ENCODE assay signal across 37 cellular contexts in genomic region chr16:53980675-53981074, GRCh38.
"Had no signal": no experiment of that assay in that cellular context is flagged by ENCODE, and none has a peak within 500 bp of the region (broad histone marks: within the 10 kb centered on the region; RNA-seq: fewer than 3 reads in every experiment).

No MANE protein-coding gene starts in this region.

- H3K27ac ChIP-seq: adrenal gland, ascending aorta, cardiac muscle cell, VCaP had no signal

- H3K9me3 Mint-ChIP-seq: activated B cell treated with CpG ODN at 0.5 μM for 24 hours; activated CD4-positive, alpha-beta memory T cell treated with anti-CD3 and anti-CD28 coated beads for 36 hours; activated CD4-positive, alpha-beta T cell treated with anti-CD3 and anti-CD28 coated beads, Interleukin-2, amount 10 ng/mL, durations not matched to agents 24 days and 14 days; activated CD8-positive, alpha-beta T cell treated with anti-CD3 and anti-CD28 coated beads for 36 hours; activated naive CD4-positive, alpha-beta T cell treated with anti-CD3 and anti-CD28 coated beads for 36 hours; activated naive CD4-positive, alpha-beta T cell treated with anti-CD3 and anti-CD28 coated beads, Interleukin-2, amount 50 U/mL, for 72 hours; activated naive CD8-positive, alpha-beta T cell treated with anti-CD3 and anti-CD28 coated beads for 36 hours; activated T-cell treated with anti-CD3 and anti-CD28 coated beads, Interleukin-2, amount 50 U/mL, for 4 hours; activated T-cell treated with anti-CD3 and anti-CD28 coated beads, Interleukin-2, amount 50 U/mL, for 72 hours; activated T-helper 1 cell treated with anti-CD3 and anti-CD28 coated beads, Interleukin-12 subunit alpha, Interleukin-12 subunit beta, Interleukin-2, Interleukin-4 antibody, amounts not matched to agents 30 ng/mL and 10 ng/mL and 1 ng/mL, durations not matched to agents 14 hours and 24 hours and 36 hours; activated T-helper 17 cell treated with anti-CD3 and anti-CD28 coated beads, Interleukin-2, amount 50 U/mL, for 72 hours; brain; central memory CD8-positive, alpha-beta T cell; T-helper 1 cell treated with Interleukin-12 subunit alpha and Interleukin-12 subunit beta and Interleukin-4 antibody, amounts not matched to agents 30 μg/mL and 1 μg/mL, for 36 hours; T-helper 2 cell treated with Interferon-gamma antibody and Interleukin-4, amounts not matched to agents 5 μg/mL and 100 μg/mL, for 36 hours had no signal

- H3K27ac Mint-ChIP-seq: activated B cell treated with CpG ODN at 0.5 μM for 24 hours; activated CD4-positive, alpha-beta memory T cell treated with anti-CD3 and anti-CD28 coated beads for 36 hours; activated CD4-positive, alpha-beta T cell treated with anti-CD3 and anti-CD28 coated beads, Interleukin-2, amount 10 ng/mL, durations not matched to agents 24 days and 14 days; activated CD8-positive, alpha-beta T cell treated with anti-CD3 and anti-CD28 coated beads for 36 hours; activated naive CD4-positive, alpha-beta T cell treated with anti-CD3 and anti-CD28 coated beads for 36 hours; activated naive CD4-positive, alpha-beta T cell treated with anti-CD3 and anti-CD28 coated beads, Interleukin-2, amount 50 U/mL, for 72 hours; activated naive CD8-positive, alpha-beta T cell treated with anti-CD3 and anti-CD28 coated beads for 36 hours; activated T-cell treated with anti-CD3 and anti-CD28 coated beads, Interleukin-2, amount 50 U/mL, for 72 hours; activated T-helper 1 cell treated with anti-CD3 and anti-CD28 coated beads, Interleukin-12 subunit alpha, Interleukin-12 subunit beta, Interleukin-2, Interleukin-4 antibody, amounts not matched to agents 30 ng/mL and 10 ng/mL and 1 ng/mL, durations not matched to agents 14 hours and 24 hours and 36 hours; activated T-helper 17 cell treated with anti-CD3 and anti-CD28 coated beads, Interleukin-2, amount 50 U/mL, for 72 hours; brain; T-helper 1 cell treated with Interleukin-12 subunit alpha and Interleukin-12 subunit beta and Interleukin-4 antibody, amounts not matched to agents 30 μg/mL and 1 μg/mL, for 36 hours; T-helper 2 cell treated with Interferon-gamma antibody and Interleukin-4, amounts not matched to agents 5 μg/mL and 100 μg/mL, for 36 hours had no signal

- ATAC-seq: activated CD8-positive, alpha-beta T cell treated with anti-CD3 and anti-CD28 coated beads for 36 hours; activated naive CD4-positive, alpha-beta T cell treated with anti-CD3 and anti-CD28 coated beads, Interleukin-2, amount 50 U/mL, for 72 hours; activated T-cell treated with anti-CD3 and anti-CD28 coated beads, Interleukin-2, amount 50 U/mL, for 4 hours; activated T-cell treated with anti-CD3 and anti-CD28 coated beads, Interleukin-2, amount 50 U/mL, for 72 hours; activated T-helper 17 cell treated with anti-CD3 and anti-CD28 coated beads, Interleukin-2, amount 50 U/mL, for 72 hours had no signal

- H3K4me3 Mint-ChIP-seq: activated B cell treated with CpG ODN at 0.5 μM for 24 hours; activated CD4-positive, alpha-beta memory T cell treated with anti-CD3 and anti-CD28 coated beads for 36 hours; activated CD4-positive, alpha-beta T cell treated with anti-CD3 and anti-CD28 coated beads, Interleukin-2, amount 10 ng/mL, durations not matched to agents 24 days and 14 days; activated CD8-positive, alpha-beta T cell treated with anti-CD3 and anti-CD28 coated beads for 36 hours; activated naive CD4-positive, alpha-beta T cell treated with anti-CD3 and anti-CD28 coated beads for 36 hours; activated naive CD8-positive, alpha-beta T cell treated with anti-CD3 and anti-CD28 coated beads for 36 hours; activated T-cell treated with anti-CD3 and anti-CD28 coated beads, Interleukin-2, amount 50 U/mL, for 4 hours; activated T-cell treated with anti-CD3 and anti-CD28 coated beads, Interleukin-2, amount 50 U/mL, for 72 hours; activated T-helper 1 cell treated with anti-CD3 and anti-CD28 coated beads, Interleukin-12 subunit alpha, Interleukin-12 subunit beta, Interleukin-2, Interleukin-4 antibody, amounts not matched to agents 30 ng/mL and 10 ng/mL and 1 ng/mL, durations not matched to agents 14 hours and 24 hours and 36 hours; activated T-helper 17 cell treated with anti-CD3 and anti-CD28 coated beads, Interleukin-2, amount 50 U/mL, for 72 hours; brain; central memory CD8-positive, alpha-beta T cell; T-helper 1 cell treated with Interleukin-12 subunit alpha and Interleukin-12 subunit beta and Interleukin-4 antibody, amounts not matched to agents 30 μg/mL and 1 μg/mL, for 36 hours; T-helper 2 cell treated with Interferon-gamma antibody and Interleukin-4, amounts not matched to agents 5 μg/mL and 100 μg/mL, for 36 hours had no signal

- DNase-seq: activated B cell treated with CpG ODN at 0.5 μM for 24 hours; activated CD4-positive, alpha-beta memory T cell treated with anti-CD3 and anti-CD28 coated beads for 36 hours; activated CD4-positive, alpha-beta T cell treated with anti-CD3 and anti-CD28 coated beads for 4 hours; activated CD4-positive, alpha-beta T cell treated with anti-CD3 and anti-CD28 coated beads, Interleukin-2, amount 10 ng/mL, durations not matched to agents 24 days and 14 days; activated CD4-positive, alpha-beta T cell treated with anti-CD3 and anti-CD28 coated beads, Interleukin-2, amount 50 U/mL, for 1 hour; activated CD4-positive, alpha-beta T cell treated with anti-CD3 and anti-CD28 coated beads, Interleukin-2, amount 50 U/mL, for 4 hours; activated CD4-positive, CD25-positive, alpha-beta regulatory T cell treated with anti-CD3 and anti-CD28 coated beads, Interleukin-2, amount 50 U/mL, for 72 hours; activated CD8-positive, alpha-beta memory T cell treated with anti-CD3 and anti-CD28 coated beads, Interleukin-2, amount 50 U/mL, for 4 hours; activated CD8-positive, alpha-beta T cell treated with anti-CD3 and anti-CD28 coated beads for 36 hours; activated effector memory CD4-positive, alpha-beta T cell treated with anti-CD3 and anti-CD28 coated beads, Interleukin-2, amount 50 U/mL, for 16 hours; activated gamma-delta T cell treated with Interleukin-2 at 50 U/mL for 16 hours; activated naive CD4-positive, alpha-beta T cell; activated naive CD4-positive, alpha-beta T cell treated with anti-CD3 and anti-CD28 coated beads for 36 hours; activated naive CD4-positive, alpha-beta T cell treated with anti-CD3 and anti-CD28 coated beads, Interleukin-2, amount 50 U/mL, for 16 hours; activated naive CD8-positive, alpha-beta T cell treated with anti-CD3 and anti-CD28 coated beads for 36 hours; activated T-cell treated with anti-CD3 and anti-CD28 coated beads for 4 hours; activated T-cell treated with anti-CD3 and anti-CD28 coated beads, Interleukin-2, amount 50 U/mL, for 1 hour; activated T-cell treated with anti-CD3 and anti-CD28 coated beads, Interleukin-2, amount 50 U/mL, for 4 hours; activated T-cell treated with anti-CD3 and anti-CD28 coated beads, Interleukin-2, amount 50 U/mL, for 72 hours; adrenal gland; amygdala; anterior cingulate cortex; caudate nucleus; cerebellar nuclear complex; T-helper 1 cell; T-helper 2 cell; T-helper 9 cell had no signal

- H3K4me3 ChIP-seq: adrenal gland, ascending aorta, cardiac muscle cell had no signal

- H3K36me3 Mint-ChIP-seq: activated CD4-positive, alpha-beta memory T cell treated with anti-CD3 and anti-CD28 coated beads for 36 hours; activated naive CD4-positive, alpha-beta T cell treated with anti-CD3 and anti-CD28 coated beads, Interleukin-2, amount 50 U/mL, for 72 hours; brain had no signal

- H3K27me3 Mint-ChIP-seq: activated B cell treated with CpG ODN at 0.5 μM for 24 hours; activated CD4-positive, alpha-beta memory T cell treated with anti-CD3 and anti-CD28 coated beads for 36 hours; activated CD4-positive, alpha-beta T cell treated with anti-CD3 and anti-CD28 coated beads, Interleukin-2, amount 10 ng/mL, durations not matched to agents 24 days and 14 days; activated CD8-positive, alpha-beta T cell treated with anti-CD3 and anti-CD28 coated beads for 36 hours; activated naive CD8-positive, alpha-beta T cell treated with anti-CD3 and anti-CD28 coated beads for 36 hours; activated T-helper 17 cell treated with anti-CD3 and anti-CD28 coated beads, Interleukin-2, amount 50 U/mL, for 72 hours; brain; central memory CD8-positive, alpha-beta T cell had no signal

- H3K4me1 Mint-ChIP-seq: activated B cell treated with CpG ODN at 0.5 μM for 24 hours; activated CD4-positive, alpha-beta T cell treated with anti-CD3 and anti-CD28 coated beads, Interleukin-2, amount 10 ng/mL, durations not matched to agents 24 days and 14 days; activated naive CD8-positive, alpha-beta T cell treated with anti-CD3 and anti-CD28 coated beads for 36 hours; activated T-helper 17 cell treated with anti-CD3 and anti-CD28 coated beads, Interleukin-2, amount 50 U/mL, for 72 hours; central memory CD8-positive, alpha-beta T cell had no signal
